ENCODE assay signal across 12 cellular contexts in genomic region chr9:130451004-130451390, GRCh38. TPM values are rescaled to one million over a fixed set of nuclear protein-coding genes. Genes with fewer than 3 reads are reported as not detected.
DNase-seq lines count a peak whose midpoint lies in the region; ATAC-seq and TF ChIP-seq lines count a peak whose summit lies in the region.
"Had no signal": no experiment of that assay in that cellular context is flagged by ENCODE, and none has a peak within 500 bp of the region (broad histone marks: within the 10 kb centered on the region; RNA-seq: fewer than 3 reads in every experiment).

No MANE protein-coding gene starts in this region.

- DNase-seq in heart right ventricle = peak; percentile 32 to 44
- DNase-seq in cardiac septum (ENCODE audit: low spot score) = no peak
- DNase-seq in left colon = peak; percentile 23 to 54
- DNase-seq in sigmoid colon = no peak
- no peak for DNase-seq in GM19238 (ENCODE audit: insufficient read length, low spot score)
- DNase-seq in dedifferentiated amniotic fluid mesenchymal stem cell (ENCODE audit: extremely low spot score) = no peak
- DNase-seq in COR-L47 (lab: John Stamatoyannopoulos, UW) = no peak
- DNase-seq: activated CD8-positive, alpha-beta memory T cell treated with anti-CD3 and anti-CD28 coated beads for 24 hours; activated gamma-delta T cell treated with Interleukin-2 at 50 U/mL for 16 hours had no signal

- no peaks in the 10 kb centered on the region for H3K9me3 ChIP-seq in heart right ventricle
- H3K9me3 ChIP-seq in sigmoid colon = no peaks in the 10 kb centered on the region
- H3K9me3 ChIP-seq: Caco-2 had no signal

- H3K27me3 ChIP-seq in heart right ventricle (no peaks in the 10 kb centered on the region), sigmoid colon (no peaks in the 10 kb centered on the region)

- H3K36me3 ChIP-seq in heart right ventricle (no peaks in the 10 kb centered on the region), sigmoid colon (no peaks in the 10 kb centered on the region)
- H3K36me3 ChIP-seq: WERI-Rb-1 had no signal

- TF ChIP-seq EP300 in sigmoid colon (IDR thresholded peaks at IDR 0.05) = no peak

- intact Hi-C loops in heart right ventricle (cut with DNase I) (no loop called here), cardiac septum (cut with DNase I) (no loop called here), left colon (cut with DNase I, micrococcal nuclease) (no loop called here), sigmoid colon (cut with DNase I) (no loop called here)

- TF ChIP-seq POLR2A in sigmoid colon (IDR thresholded peaks at IDR 0.05) = no peak

- H3K4me1 ChIP-seq in heart right ventricle (peaks cover 38 to 81% (median 76%) of the 10 kb centered on the region in 9 donors), sigmoid colon (peaks cover 0 to 72% (median 51%) of the 10 kb centered on the region in 4 donors)

- H3K27ac ChIP-seq in heart right ventricle (peak overlapping the region; percentile 18 to 86 (median 77)), sigmoid colon (peak overlapping the region; percentile 72 to 84 (median 82))
- H3K27ac ChIP-seq: WERI-Rb-1 had no signal

- WGBS in heart right ventricle, 2 donors = 50 to 60% methylated on average over 14 of the region's 14 CpGs
- 15 to 51% methylated on average over 14 of the region's 14 CpGs for WGBS in sigmoid colon, 2 donors

- TF ChIP-seq CTCF in heart right ventricle (IDR thresholded peaks at IDR 0.05) = no peak
- TF ChIP-seq CTCF in sigmoid colon (IDR thresholded peaks at IDR 0.05) = no peak

- ATAC-seq in heart right ventricle (peak in 2 of 8 donors; percentile 26 to 36), left colon (peak; percentile 40), GM18858 (IDR thresholded peaks at IDR 0.05; ENCODE audit: unreplicated experiment) (no peak)

- no peak overlapping the region for H3K4me3 ChIP-seq in heart right ventricle
- H3K4me3 ChIP-seq in sigmoid colon = no peak overlapping the region

RNA-seq across cellular contexts. Expression of gene ASS1, which starts 6.2 kb away (rescaled TPM):
- total RNA-seq in heart right ventricle (100 to 1,000 TPM in 1 of 10 donors, 10 to 100 TPM in 9; 27.4 to 116 (median 41.5) TPM), cardiac septum (53.7 TPM), left colon (100 to 1,000 TPM; 264 to 515 TPM), sigmoid colon (10 to 100 TPM; 65.8 to 84.2 (median 76.5) TPM)
- polyA plus RNA-seq in heart right ventricle (100 to 1,000 TPM in 1 of 2 donors, 10 to 100 TPM in 1; 74.9 to 147 TPM), sigmoid colon (1,000 to 10,000 TPM in 1 of 3 donors, 100 to 1,000 TPM in 2; 369 to 1,420 (median 483) TPM)

Comparison
In these comparisons a context has a peak if more than half of its experiments do, and no peak if none do; other contexts are left out.
1. DNase-seq: peak in heart right ventricle (2 of 2) and left colon (2 of 2); none in cardiac septum (single experiment), sigmoid colon (single experiment), GM19238 (single experiment), dedifferentiated amniotic fluid mesenchymal stem cell (single experiment) and COR-L47 (single experiment).